3 cellular contexts compared by ENCODE assay signal in genomic region chr5:125794922-125795321, GRCh38.
"Had no signal": no experiment of that assay in that cellular context is flagged by ENCODE, and none has a peak within 500 bp of the region (broad histone marks: within the 10 kb centered on the region; RNA-seq: fewer than 3 reads in every experiment).

No MANE protein-coding gene starts in this region.

- DNase-seq: GDM1, GF-D8 had no signal

- H3K4me3 ChIP-seq: GM12878 had no signal
